9 cellular contexts compared by ENCODE assay signal in genomic region chr1:19762175-19762779, GRCh38. TPM values are rescaled to one million over a fixed set of nuclear protein-coding genes. Genes with fewer than 3 reads are reported as not detected.
A peak's percentile ranks its signal among the peaks of the same experiment; 100 is the strongest.
DNase-seq lines count a peak whose midpoint lies in the region; ATAC-seq, FAIRE-seq and TF ChIP-seq lines count a peak whose summit lies in the region.
"Had no signal": no experiment of that assay in that cellular context is flagged by ENCODE, and none has a peak within 500 bp of the region (broad histone marks: within the 10 kb centered on the region; RNA-seq: fewer than 3 reads in every experiment).

No MANE protein-coding gene starts in this region.

- H2BK5ac ChIP-seq in mesenchymal stem cell (ENCODE audit: low read depth, low read length, poor library complexity, severe bottlenecking): no peak overlapping the region

- peaks cover 30% of the 10 kb centered on the region for H3K4me1 ChIP-seq in mesenchymal stem cell (ENCODE audit: control insufficient read depth, insufficient read depth, low read depth, low read length)

- H3K23ac ChIP-seq in mesenchymal stem cell (ENCODE audit: low read length in 2 of 2): no peak overlapping the region

- H2AFZ ChIP-seq in mesenchymal stem cell (ENCODE audit: low read depth, low read length): no peak overlapping the region

- peak overlapping the region in 1 of 2 experiments; percentile 16 for H2BK12ac ChIP-seq in mesenchymal stem cell (ENCODE audit: low read length in 2 of 2)

- H4K91ac ChIP-seq in mesenchymal stem cell (ENCODE audit: low read length): no peak overlapping the region

- in situ Hi-C loops in brain microvascular endothelial cell (cut with HindIII; ENCODE audit: low pct_ligation_motif_present, low sequenced_read_pairs): no loop called here

- H2AK5ac ChIP-seq in mesenchymal stem cell (ENCODE audit: low read length, severe bottlenecking): no peak overlapping the region

- FAIRE-seq in GM19239 (lab: Jason Lieb, UNC): no peak

- H2BK15ac ChIP-seq in mesenchymal stem cell (ENCODE audit: low read depth, poor library complexity, severe bottlenecking): no peak overlapping the region

- ATAC-seq in GM18498 (IDR thresholded peaks at IDR 0.05; ENCODE audit: unreplicated experiment): no peak

- H3K4me3 ChIP-seq in brain microvascular endothelial cell (ENCODE audit: low read depth, low read length): no peak overlapping the region
- no peak overlapping the region for H3K4me3 ChIP-seq in mesenchymal stem cell (ENCODE audit: insufficient read depth in 1 of 2, low read depth in 1 of 2, low read length in 2 of 2)

- H3K4me2 ChIP-seq in mesenchymal stem cell (ENCODE audit: low read length, poor library complexity, severe bottlenecking): no peak overlapping the region

- H3K9me3 ChIP-seq in mesenchymal stem cell (ENCODE audit: control insufficient read depth, low read length): no peaks in the 10 kb centered on the region

- H3K36me3 ChIP-seq in brain microvascular endothelial cell (replicated peaks) (no peaks in the 10 kb centered on the region), mesenchymal stem cell (ENCODE audit: control insufficient read depth in 1 of 2, insufficient read depth in 2 of 2, low read depth in 1 of 2, low read length in 2 of 2) (peaks cover 0 to 4% of the 10 kb centered on the region in 2 experiments)

- H3K27ac ChIP-seq in brain microvascular endothelial cell (no peak overlapping the region), mesenchymal stem cell (ENCODE audit: low read length, poor library complexity, severe bottlenecking) (no peak overlapping the region)

- H4K8ac ChIP-seq in mesenchymal stem cell (ENCODE audit: low read length): no peak overlapping the region

- H3K27me3 ChIP-seq in brain microvascular endothelial cell (replicated peaks): no peaks in the 10 kb centered on the region
- H3K27me3 ChIP-seq in mesenchymal stem cell (ENCODE audit: control insufficient read depth in 1 of 2, insufficient read depth in 1 of 2, low read length in 2 of 2): no peaks in the 10 kb centered on the region

- H3K14ac ChIP-seq in mesenchymal stem cell (ENCODE audit: low read length in 2 of 2): no peak overlapping the region

- TF ChIP-seq CTCF in brain microvascular endothelial cell (IDR thresholded peaks at IDR 0.05; ENCODE audit: low read depth, low read length, missing control alignments): peak; percentile 93

- H3K18ac ChIP-seq in mesenchymal stem cell (ENCODE audit: low read depth in 1 of 2, low read length in 2 of 2): no peak overlapping the region

- WGBS in mesenchymal stem cell: 61% methylated on average over 11 of the region's 11 CpGs

- no peak overlapping the region for H2BK120ac ChIP-seq in mesenchymal stem cell (ENCODE audit: low read depth, low read length)

- no peak overlapping the region for H3K4ac ChIP-seq in mesenchymal stem cell (ENCODE audit: low read depth in 1 of 2, low read length in 2 of 2)

- H3K9ac ChIP-seq in mesenchymal stem cell (ENCODE audit: low read length): no peak overlapping the region

- DNase-seq in AG08395 (ENCODE audit: low spot score): peak; percentile 59
- DNase-seq in GM19239 (ENCODE audit: insufficient read length, low spot score): peak; percentile 47
- DNase-seq in RPMI7951 (ENCODE audit: low read depth): peak; percentile 22
- DNase-seq in brain microvascular endothelial cell: peak; percentile 31
- peak; percentile 41 for DNase-seq in mesenchymal stem cell
- no peak for DNase-seq in superior temporal gyrus (ENCODE audit: extremely low spot score)
- no peak for DNase-seq in NOMO-1 (lab: John Stamatoyannopoulos, UW; ENCODE audit: unreplicated experiment in 2 of 2)

- peaks cover 2% of the 10 kb centered on the region for H3K79me1 ChIP-seq in mesenchymal stem cell (replicated peaks; ENCODE audit: low read length, poor library complexity, severe bottlenecking)

RNA-seq across cellular contexts. Expression of gene TMCO4, which starts 37.4 kb away (rescaled TPM):
- 7.9 and 13.2 TPM in 2 replicates for total RNA-seq in RPMI7951 (2014; rRNA removed; shearing (Covaris generic))
- 8.1 TPM for polyA plus RNA-seq in mesenchymal stem cell (2013, experiment 1 of 2)
- 7.6 TPM for polyA plus RNA-seq in mesenchymal stem cell (2013, experiment 2 of 2)

RNA-seq across cellular contexts. Expression of gene RNF186, which starts 52.8 kb away (rescaled TPM):
- not detected in 2 replicates for total RNA-seq in RPMI7951 (2014; rRNA removed; shearing (Covaris generic))
- not detected for polyA plus RNA-seq in mesenchymal stem cell (2013, experiment 1 of 2)
- polyA plus RNA-seq in mesenchymal stem cell (2013, experiment 2 of 2): not detected
- total RNA-seq: subcutaneous adipose tissue had no signal

Comparison
In these comparisons a context has a peak if more than half of its experiments do, and no peak if none do; other contexts are left out.
1. DNase-seq: peak in AG08395 (single experiment), GM19239 (single experiment), RPMI7951 (single experiment), brain microvascular endothelial cell (single experiment) and mesenchymal stem cell (single experiment); none in superior temporal gyrus (single experiment) and NOMO-1 (0 of 2).